Comparison of ENCODE assay signal across 13 cellular contexts in the genomic region with DNA sequence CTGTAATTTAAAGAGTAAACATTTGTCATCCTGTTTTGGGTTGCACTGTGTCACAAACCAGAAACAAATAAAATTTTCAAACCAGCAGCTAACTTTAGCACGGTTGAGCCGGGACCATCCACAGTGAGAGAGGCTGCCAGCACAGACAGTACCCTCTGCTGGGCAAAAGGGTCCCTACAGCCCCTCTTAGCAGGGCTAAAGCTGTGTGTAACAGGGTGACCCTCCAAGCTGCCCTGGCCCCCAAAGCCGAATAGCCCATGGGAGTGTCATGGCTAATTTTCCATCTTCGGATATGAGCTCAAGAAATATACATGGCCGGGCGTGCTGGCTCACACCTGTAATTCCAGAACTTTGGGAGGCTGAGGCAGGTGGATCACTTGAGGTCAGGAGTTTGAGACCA.
A peak's percentile ranks its signal among the peaks of the same experiment; 100 is the strongest.
DNase-seq lines count a peak whose midpoint lies in the region; ATAC-seq and TF ChIP-seq lines count a peak whose summit lies in the region.
"Had no signal": no experiment of that assay in that cellular context is flagged by ENCODE, and none has a peak within 500 bp of the region (broad histone marks: within the 10 kb centered on the region; RNA-seq: fewer than 3 reads in every experiment).

No MANE protein-coding gene starts in this region.

- H3K27ac ChIP-seq in Panc1 (ENCODE audit: low read length) (no peak overlapping the region), colonic mucosa (no peak overlapping the region), ascending aorta (no peak overlapping the region)
- H3K27ac ChIP-seq: SK-N-MC had no signal

- peaks cover 10% of the 10 kb centered on the region for H3K9me3 Mint-ChIP-seq in Caco-2 (ENCODE audit: unreplicated experiment)

- H3K36me3 Mint-ChIP-seq in Caco-2 (ENCODE audit: insufficient read depth, unreplicated experiment): no peaks in the 10 kb centered on the region
- H3K36me3 Mint-ChIP-seq: CD4-positive, alpha-beta memory T cell; naive thymus-derived CD4-positive, alpha-beta T cell had no signal

- H3K4me3 ChIP-seq in Caco-2 (ENCODE audit: low read depth, low read length): no peak overlapping the region
- no peak overlapping the region for H3K4me3 ChIP-seq in GM12875 (ENCODE audit: low read depth, low read length)
- H3K4me3 ChIP-seq in Panc1 (ENCODE audit: low read depth in 2 of 2, low read length in 2 of 2): no peak overlapping the region
- no peak overlapping the region for H3K4me3 ChIP-seq in colonic mucosa
- no peak overlapping the region for H3K4me3 ChIP-seq in ascending aorta
- H3K4me3 ChIP-seq: SK-N-MC had no signal

- ATAC-seq in Panc1 (no peak), HG02642 (IDR thresholded peaks at IDR 0.05; ENCODE audit: poor library complexity, unreplicated experiment) (no peak), GM21786 (IDR thresholded peaks at IDR 0.05; ENCODE audit: unreplicated experiment) (no peak)
- ATAC-seq: naive thymus-derived CD4-positive, alpha-beta T cell had no signal

- peak in 1 of 2 experiments; percentile 36 for DNase-seq in Caco-2
- DNase-seq in Panc1 (ENCODE audit: low read depth, low spot score): no peak
- DNase-seq in islet precursor cell: peak; percentile 62
- DNase-seq in colonic mucosa: no peak
- no peak for DNase-seq in ascending aorta (ENCODE audit: low spot score in 2 of 2)
- DNase-seq: CD4-positive, alpha-beta memory T cell; naive thymus-derived CD4-positive, alpha-beta T cell; NCI-H1417 treated with DMSO at 0.1 percent for 48 hours; NCI-H748 treated with DMSO at 0.1 percent for 48 hours had no signal

- CTCF ChIA-PET in Caco-2 (lab: Charles Lee): interaction anchor here (0.8 to 1.4 kb wide), 3 partner anchors 29 to 175 kb away, joined by 3 to 6 read pairs (median 4); no protein-coding TSS in a partner anchor
- CTCF ChIA-PET in Panc1 (lab: Charles Lee): no interaction called here

- peak; percentile 37 to 61 for TF ChIP-seq CTCF in Caco-2 (IDR thresholded peaks at IDR 0.05; ENCODE audit: insufficient read depth in 1 of 2, low read depth in 1 of 2, low read length in 1 of 2, severe bottlenecking in 1 of 2, unreplicated experiment in 1 of 2)
- TF ChIP-seq CTCF in GM12875 (IDR thresholded peaks at IDR 0.05; ENCODE audit: borderline replicate concordance, insufficient read depth, low read depth, low read length): peak; percentile 50
- TF ChIP-seq CTCF in Panc1 (IDR thresholded peaks at IDR 0.05): 0 out of 2 replicates have a peak, but pooled peaks have one; percentile 7
- no peak for TF ChIP-seq CTCF in colonic mucosa (IDR thresholded peaks at IDR 0.05)
- TF ChIP-seq CTCF in ascending aorta (IDR thresholded peaks at IDR 0.05): no peak

- no peaks in the 10 kb centered on the region for H3K27me3 ChIP-seq in Caco-2 (replicated peaks; ENCODE audit: control insufficient read depth, insufficient read depth, low read length)
- H3K27me3 ChIP-seq in Panc1 (ENCODE audit: control insufficient read depth, insufficient read depth, low read length): no peaks in the 10 kb centered on the region
- no peaks in the 10 kb centered on the region for H3K27me3 ChIP-seq in colonic mucosa
- no peaks in the 10 kb centered on the region for H3K27me3 ChIP-seq in ascending aorta

- no peaks in the 10 kb centered on the region for H3K27me3 Mint-ChIP-seq in Caco-2 (ENCODE audit: insufficient read depth, unreplicated experiment)

- in situ Hi-C loops in Panc1 (cut with HindIII; ENCODE audit: low pct_unique_long_range_greater_than_20kb, low sequenced_read_pairs): no loop called here

- H3K4me1 Mint-ChIP-seq in Caco-2 (ENCODE audit: low read depth, unreplicated experiment): peaks cover 6% of the 10 kb centered on the region
- H3K4me1 Mint-ChIP-seq: CD4-positive, alpha-beta memory T cell; naive thymus-derived CD4-positive, alpha-beta T cell had no signal

- POLR2A ChIA-PET in Caco-2 (lab: Charles Lee): no interaction called here
- POLR2A ChIA-PET in Panc1 (lab: Charles Lee): no interaction called here

- intact Hi-C loops in Caco-2 (cut with micrococcal nuclease; ENCODE audit: unreplicated experiment) (no loop called here), Panc1 (cut with micrococcal nuclease; ENCODE audit: unreplicated experiment) (no loop called here), colonic mucosa (cut with DNase I) (no loop called here), ascending aorta (cut with DNase I) (no loop called here)

- H3K36me3 ChIP-seq in Caco-2 (ENCODE audit: control insufficient read depth, insufficient read depth, low read length) (no peaks in the 10 kb centered on the region), Panc1 (ENCODE audit: control insufficient read depth, insufficient read depth, low read length) (no peaks in the 10 kb centered on the region), colonic mucosa (no peaks in the 10 kb centered on the region), ascending aorta (no peaks in the 10 kb centered on the region)

- H3K9ac ChIP-seq in colonic mucosa (ENCODE audit: low read depth in 2 of 2, low read length in 2 of 2): no peak overlapping the region

- no peak overlapping the region for H3K27ac Mint-ChIP-seq in Caco-2 (ENCODE audit: unreplicated experiment)
- H3K27ac Mint-ChIP-seq: CD4-positive, alpha-beta memory T cell; naive thymus-derived CD4-positive, alpha-beta T cell had no signal

- no TSS peak for BruUV-seq in Caco-2 (replicated peaks; lab: Mats Ljungman, UMichigan)
- no TSS peak for BruUV-seq in Panc1 (replicated peaks; lab: Mats Ljungman, UMichigan)

- H3K4me1 ChIP-seq in Caco-2 (no peaks in the 10 kb centered on the region), Panc1 (ENCODE audit: control insufficient read depth, insufficient read depth, low read length) (no peaks in the 10 kb centered on the region), colonic mucosa (no peaks in the 10 kb centered on the region), ascending aorta (no peaks in the 10 kb centered on the region)

- no peak overlapping the region for H3K4me3 Mint-ChIP-seq in Caco-2 (ENCODE audit: unreplicated experiment)
- H3K4me3 Mint-ChIP-seq: CD4-positive, alpha-beta memory T cell; naive thymus-derived CD4-positive, alpha-beta T cell had no signal

- H3K9me3 ChIP-seq in Caco-2 (no peaks in the 10 kb centered on the region), Panc1 (ENCODE audit: control insufficient read depth, insufficient read depth, low read depth, low read length) (no peaks in the 10 kb centered on the region), colonic mucosa (no peaks in the 10 kb centered on the region), ascending aorta (no peaks in the 10 kb centered on the region)

Comparison
In these comparisons a context has a peak if more than half of its experiments do, and no peak if none do; other contexts are left out.
1. CTCF ChIP-seq: peak in Caco-2 (2 of 2), GM12875 (single experiment) and Panc1 (single experiment); none in colonic mucosa (single experiment) and ascending aorta (0 of 3).